1 cellular context compared by ENCODE assay signal in genomic region chr1:212613440-212614335, GRCh38.
A peak's percentile ranks its signal among the peaks of the same experiment; 100 is the strongest.
TF ChIP-seq lines count a peak whose summit lies in the region.

No MANE protein-coding gene starts in this region.

TF ChIP-seq in HepG2, 621 proteins besides CTCF, POLR2A, EP300 and RAD21 (continued from another document):
- TF ChIP-seq ZNF784 (CRISPR knock-in tag; IDR thresholded peaks at IDR 0.05; ENCODE audit: borderline replicate concordance): no peak
- peak; percentile 76; the same call in 1 of the 2 replicates for TF ChIP-seq POLR2AphosphoS2 (IDR thresholded peaks at IDR 0.05; ENCODE audit: low read depth, low read length)
- TF ChIP-seq ZNF710 (CRISPR knock-in tag; IDR thresholded peaks at IDR 0.05; ENCODE audit: borderline replicate concordance): no peak
- no peak for TF ChIP-seq ZBTB21 (CRISPR knock-in tag; IDR thresholded peaks at IDR 0.05)
TF ChIP-seq in HepG2: peak in this region for 1.
